9 cellular contexts compared by ENCODE assay signal in the genomic region with DNA sequence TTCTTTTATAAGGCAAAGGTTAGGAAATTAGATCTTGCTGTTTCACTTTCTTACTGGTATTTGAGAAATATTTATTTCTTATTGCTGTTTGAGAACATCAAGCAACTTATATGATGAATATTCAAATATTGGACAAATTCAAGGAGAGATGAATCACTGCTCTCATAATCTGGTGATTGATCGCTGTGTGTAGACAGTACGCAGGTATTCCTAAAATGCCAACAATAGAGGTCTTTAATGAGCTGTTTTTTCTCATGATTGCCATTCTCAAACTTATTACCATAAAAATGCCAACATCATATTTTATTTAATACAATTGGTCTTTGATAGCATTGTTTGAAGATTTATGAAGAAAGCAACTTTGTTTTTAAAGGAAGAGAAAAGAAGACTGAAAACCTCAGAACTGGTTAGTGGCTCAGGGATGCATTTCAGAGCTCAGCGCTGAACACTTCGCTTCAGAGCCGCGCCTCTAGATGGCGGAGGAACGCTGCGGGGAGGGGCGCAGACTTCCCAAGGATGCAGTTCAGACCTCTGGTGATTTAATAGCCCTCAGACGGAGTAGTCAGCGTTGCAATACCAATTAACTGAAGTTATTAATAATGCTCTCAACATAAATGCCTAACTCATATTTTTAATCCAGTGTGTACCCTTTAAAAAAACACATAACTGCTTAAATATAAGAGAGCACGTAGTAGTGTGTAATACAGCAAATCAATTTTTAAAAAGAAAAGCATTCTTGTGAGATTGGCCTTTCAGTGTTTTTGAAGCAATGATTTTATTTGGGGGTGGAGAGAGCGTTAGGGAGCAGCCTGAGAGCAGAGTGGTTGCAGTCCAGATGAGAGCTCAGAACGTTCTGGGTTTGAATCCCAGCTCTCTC. TPM values are rescaled to one million over a fixed set of nuclear protein-coding genes. Genes with fewer than 3 reads are reported as not detected.
DNase-seq lines count a peak whose midpoint lies in the region; ATAC-seq and TF ChIP-seq lines count a peak whose summit lies in the region.
"Had no signal": no experiment of that assay in that cellular context is flagged by ENCODE, and none has a peak within 500 bp of the region (broad histone marks: within the 10 kb centered on the region; RNA-seq: fewer than 3 reads in every experiment).

No MANE protein-coding gene starts in this region.

- peaks cover 31% of the 10 kb centered on the region for H3K27me3 Mint-ChIP-seq in CD4-positive, alpha-beta T cell

- H3K4me3 ChIP-seq in dorsolateral prefrontal cortex, result peak overlapping the region in 22 of 59 donors; percentile 7 to 42 (median 25)
- H3K4me3 ChIP-seq in mesenchymal stem cell (ENCODE audit: insufficient read depth in 1 of 2, low read depth in 1 of 2, low read length in 2 of 2), result peak overlapping the region in 1 of 2 experiments; percentile 16

- H2BK12ac ChIP-seq in mesenchymal stem cell (ENCODE audit: low read length in 2 of 2), result no peak overlapping the region

- H4K91ac ChIP-seq in mesenchymal stem cell (ENCODE audit: low read length), result no peak overlapping the region

- H3K36me3 Mint-ChIP-seq in CD4-positive, alpha-beta T cell (ENCODE audit: low read depth), result no peaks in the 10 kb centered on the region

- H3K4me1 Mint-ChIP-seq in CD4-positive, alpha-beta T cell (ENCODE audit: low read depth), result no peaks in the 10 kb centered on the region

- no peak overlapping the region for H2AFZ ChIP-seq in mesenchymal stem cell (ENCODE audit: low read depth, low read length)

- no peaks in the 10 kb centered on the region for H3K79me1 ChIP-seq in mesenchymal stem cell (replicated peaks; ENCODE audit: low read length, poor library complexity, severe bottlenecking)

- ATAC-seq in GM21825 (IDR thresholded peaks at IDR 0.05; ENCODE audit: unreplicated experiment) (peak; percentile 82), HG03457 (IDR thresholded peaks at IDR 0.05; ENCODE audit: unreplicated experiment) (no peak)
- no peak for ATAC-seq in CD4-positive, alpha-beta T cell (ENCODE audit: poor library complexity)

- intact Hi-C loops in dorsolateral prefrontal cortex (cut with DNase I), result no loop called here
- intact Hi-C loops in CD4-positive, alpha-beta T cell (cut with DNase I, micrococcal nuclease), result no loop called here

- no peaks in the 10 kb centered on the region for H3K9me3 Mint-ChIP-seq in CD4-positive, alpha-beta T cell

- no peak overlapping the region for H3K18ac ChIP-seq in mesenchymal stem cell (ENCODE audit: low read depth in 1 of 2, low read length in 2 of 2)

- no peak overlapping the region for H2BK120ac ChIP-seq in mesenchymal stem cell (ENCODE audit: low read depth, low read length)

- H3K23ac ChIP-seq in mesenchymal stem cell (ENCODE audit: low read length in 2 of 2), result no peak overlapping the region

- DNase-seq in DMS114 treated with DMSO at 0.1 percent for 48 hours (lab: John Stamatoyannopoulos, UW; ENCODE audit: unreplicated experiment), result peak; percentile 31
- peak; percentile 80 for DNase-seq in NCI-H69 (lab: John Stamatoyannopoulos, UW)
- peak in 9 of 10 donors; percentile 35 to 74 (median 56) for DNase-seq in dorsolateral prefrontal cortex
- DNase-seq in mesenchymal stem cell, result no peak
- DNase-seq in CD4-positive, alpha-beta T cell, result no peak
- DNase-seq in A172 (ENCODE audit: low spot score), result no peak

- H3K4me3 Mint-ChIP-seq in CD4-positive, alpha-beta T cell, result no peak overlapping the region

- WGBS in mesenchymal stem cell, result 37% methylated on average over 13 of the region's 15 CpGs

- H2BK5ac ChIP-seq in mesenchymal stem cell (ENCODE audit: low read depth, low read length, poor library complexity, severe bottlenecking), result no peak overlapping the region

- no peaks in the 10 kb centered on the region for H3K4me1 ChIP-seq in mesenchymal stem cell (ENCODE audit: control insufficient read depth, insufficient read depth, low read depth, low read length)

- no peak overlapping the region for H2AK5ac ChIP-seq in mesenchymal stem cell (ENCODE audit: low read length, severe bottlenecking)

- H3K27me3 ChIP-seq in dorsolateral prefrontal cortex (no peaks in the 10 kb centered on the region), mesenchymal stem cell (ENCODE audit: control insufficient read depth in 1 of 2, insufficient read depth in 1 of 2, low read length in 2 of 2) (peaks cover 0 to 5% of the 10 kb centered on the region in 2 experiments)
- H3K27me3 ChIP-seq in CD4-positive, alpha-beta T cell (ENCODE audit: control insufficient read depth, insufficient read depth, low read length), result peaks cover 5% of the 10 kb centered on the region

- H3K27ac Mint-ChIP-seq in CD4-positive, alpha-beta T cell, result no peak overlapping the region

- H3K9ac ChIP-seq in mesenchymal stem cell (ENCODE audit: low read length), result peak overlapping the region; percentile 52
- H3K9ac ChIP-seq: KMS-11 had no signal

- no peak overlapping the region for H4K8ac ChIP-seq in mesenchymal stem cell (ENCODE audit: low read length)

- no peaks in the 10 kb centered on the region for H3K9me3 ChIP-seq in mesenchymal stem cell (ENCODE audit: control insufficient read depth, low read length)
- H3K9me3 ChIP-seq in CD4-positive, alpha-beta T cell (ENCODE audit: control insufficient read depth, low read length), result no peaks in the 10 kb centered on the region

- no peak overlapping the region for H3K14ac ChIP-seq in mesenchymal stem cell (ENCODE audit: low read length in 2 of 2)

- TF ChIP-seq CTCF in dorsolateral prefrontal cortex (IDR thresholded peaks at IDR 0.05 in 54 of 56, conservative IDR thresholded peaks at IDR 0.05 in 2 of 56; ENCODE audit: low read depth in 1 of 56, partially characterized antibody in 56 of 56), result peak in 54 of 56 donors; percentile 37 to 75 (median 58)
- TF ChIP-seq CTCF in CD4-positive, alpha-beta T cell (IDR thresholded peaks at IDR 0.05), result no peak

- CTCF ChIA-PET in CD4-positive, alpha-beta T cell (lab: Charles Lee), result no interaction called here

- H3K27ac ChIP-seq in dorsolateral prefrontal cortex (no peak overlapping the region), mesenchymal stem cell (ENCODE audit: low read length, poor library complexity, severe bottlenecking) (no peak overlapping the region)
- H3K27ac ChIP-seq in CD4-positive, alpha-beta T cell (ENCODE audit: low read depth, low read length), result no peak overlapping the region
- H3K27ac ChIP-seq: KMS-11 had no signal

- H3K36me3 ChIP-seq in mesenchymal stem cell (ENCODE audit: control insufficient read depth in 1 of 2, insufficient read depth in 2 of 2, low read depth in 1 of 2, low read length in 2 of 2), result no peaks in the 10 kb centered on the region

- no peak overlapping the region for H2BK15ac ChIP-seq in mesenchymal stem cell (ENCODE audit: low read depth, poor library complexity, severe bottlenecking)

- POLR2A ChIA-PET in CD4-positive, alpha-beta T cell (lab: Charles Lee), result no interaction called here

- H3K4ac ChIP-seq in mesenchymal stem cell (ENCODE audit: low read depth in 1 of 2, low read length in 2 of 2), result no peak overlapping the region

- no peak overlapping the region for H3K4me2 ChIP-seq in mesenchymal stem cell (ENCODE audit: low read length, poor library complexity, severe bottlenecking)
- H3K4me2 ChIP-seq: KMS-11 had no signal

RNA-seq across cellular contexts. Expression of gene STEAP4, which starts 38.5 kb away (rescaled TPM):
- 10 to 100 TPM in 1 of 120 experiments, 1 to 10 TPM in 49, under 1 TPM in 66, not detected in 4; 0.08 to 10.6 (median 0.91) TPM for total RNA-seq in dorsolateral prefrontal cortex
- not detected for polyA plus RNA-seq in mesenchymal stem cell (2013, experiment 1 of 2)
- polyA plus RNA-seq in mesenchymal stem cell (2013, experiment 2 of 2), result 0.01 TPM
- total RNA-seq in CD4-positive, alpha-beta T cell, result not detected
- 0.29 TPM in 1 of 2 replicates, not detected in the other for total RNA-seq in A172 (2014; rRNA removed; shearing (Covaris generic))

Comparison
In these comparisons a context has a peak if more than half of its experiments do, and no peak if none do; other contexts are left out.
1. DNase-seq: peak in DMS114 treated with DMSO at 0.1 percent for 48 hours (single experiment), NCI-H69 (single experiment) and dorsolateral prefrontal cortex (9 of 10); none in mesenchymal stem cell (single experiment), CD4-positive, alpha-beta T cell (0 of 10) and A172 (single experiment).